Comparison of ENCODE assay signal across 7 cellular contexts in the genomic region with DNA sequence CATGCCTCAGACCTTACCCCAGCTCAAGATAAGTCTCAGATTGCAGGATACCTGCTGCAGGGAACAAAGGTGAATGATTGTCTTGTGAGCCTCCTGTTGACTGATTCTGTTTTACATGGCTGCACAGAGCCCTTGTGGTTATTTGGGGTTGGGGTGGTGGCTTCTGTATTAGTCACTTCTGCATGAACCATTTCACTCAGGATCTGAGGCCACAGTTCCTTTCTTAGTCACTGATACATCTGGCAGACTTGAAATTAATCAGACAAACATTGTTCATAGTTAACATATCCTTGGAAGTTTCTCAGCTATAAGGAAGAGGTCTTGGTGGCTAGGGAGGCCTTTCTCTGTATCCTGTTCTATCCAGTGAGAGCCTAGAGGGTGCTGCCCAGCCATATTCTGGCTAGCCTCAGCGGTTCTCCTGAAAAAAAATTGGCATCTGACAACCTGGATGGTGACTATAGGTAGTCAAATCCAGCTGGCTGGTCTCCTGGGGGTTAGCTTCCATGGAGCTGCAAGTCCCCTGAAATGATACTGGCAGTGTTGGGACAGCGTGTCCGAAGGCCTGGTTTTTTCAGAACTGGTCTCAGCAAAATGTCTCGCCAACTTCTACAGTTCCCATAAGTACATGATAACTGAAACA. TPM values are rescaled to one million over a fixed set of nuclear protein-coding genes. Genes with fewer than 3 reads are reported as not detected.
DNase-seq lines count a peak whose midpoint lies in the region; ATAC-seq and TF ChIP-seq lines count a peak whose summit lies in the region.

No MANE protein-coding gene starts in this region.

- H3K27ac Mint-ChIP-seq in mesothelial cell of epicardium = no peak overlapping the region

- TF ChIP-seq EP300 in SK-N-SH (IDR thresholded peaks at IDR 0.05; ENCODE audit: borderline replicate concordance in 1 of 2, low read depth in 1 of 2, low read length in 1 of 2) = no peak

- DNase-seq in SK-N-SH = no peak
- peak; percentile 90 for DNase-seq in kidney epithelial cell (ENCODE audit: low read depth)
- DNase-seq in NCI-H128 (lab: John Stamatoyannopoulos, UW; ENCODE audit: unreplicated experiment) = no peak
- DNase-seq in mesothelial cell of epicardium (ENCODE audit: low spot score in 2 of 2, unreplicated experiment in 2 of 2) = no peak
- no peak for DNase-seq in NCI-H226

- CTCF ChIA-PET in SK-N-SH (lab: Yijun Ruan, JAX) = interaction anchor here (3.1 kb wide), 1 partner anchor 8 kb away, joined by 19 read pairs; a partner anchor contains a TSS

- peaks cover 0 to 12% of the 10 kb centered on the region in 2 experiments; a peak in 1 of 4 replicates for H3K4me1 ChIP-seq in SK-N-SH (ENCODE audit: control insufficient read depth in 1 of 2, insufficient read depth in 2 of 2, low read depth in 1 of 2, low read length in 1 of 2)

- H3K79me2 ChIP-seq in SK-N-SH (ENCODE audit: insufficient read depth) = peaks cover 3% of the 10 kb centered on the region; the same call in 1 of the 2 replicates

- peak; percentile 92 for ATAC-seq in GM18870 (IDR thresholded peaks at IDR 0.05; ENCODE audit: unreplicated experiment)
- peak; percentile 93 for ATAC-seq in HG02642 (IDR thresholded peaks at IDR 0.05; ENCODE audit: poor library complexity, unreplicated experiment)

- no peaks in the 10 kb centered on the region for H3K4me1 Mint-ChIP-seq in mesothelial cell of epicardium

- H3K4me3 ChIP-seq in SK-N-SH (ENCODE audit: low read depth in 2 of 2, low read length in 1 of 2) (no peak overlapping the region), kidney epithelial cell (ENCODE audit: low read depth, low read length) (no peak overlapping the region)

- peaks cover 16% of the 10 kb centered on the region for H3F3A ChIP-seq in SK-N-SH (replicated peaks; ENCODE audit: insufficient read depth)

- TF ChIP-seq RAD21 in SK-N-SH (IDR thresholded peaks at IDR 0.05; ENCODE audit: low read length) = no peak

- H3K4me3 Mint-ChIP-seq in mesothelial cell of epicardium = no peak overlapping the region

- H3K36me3 Mint-ChIP-seq in mesothelial cell of epicardium = peaks cover 26% of the 10 kb centered on the region

- no peak overlapping the region; the same call in 1 of the 2 replicates for H3K4me2 ChIP-seq in SK-N-SH

- 100% methylated on average over 3 of the region's 4 CpGs for WGBS in SK-N-SH (ENCODE audit: low lambda C conversion rate)

- no peak for TF ChIP-seq CTCF in SK-N-SH (IDR thresholded peaks at IDR 0.05)
- no peak for TF ChIP-seq CTCF in kidney epithelial cell (IDR thresholded peaks at IDR 0.05; ENCODE audit: insufficient read depth, low read length, poor library complexity, severe bottlenecking)
- no peak for TF ChIP-seq CTCF in mesothelial cell of epicardium (IDR thresholded peaks at IDR 0.05; ENCODE audit: unreplicated experiment)

- H3K27me3 Mint-ChIP-seq in mesothelial cell of epicardium (ENCODE audit: low read depth) = no peaks in the 10 kb centered on the region

- no peaks in the 10 kb centered on the region for H3K9me3 Mint-ChIP-seq in mesothelial cell of epicardium

- no peaks in the 10 kb centered on the region for H3K9me3 ChIP-seq in SK-N-SH

- H3K27ac ChIP-seq in SK-N-SH (ENCODE audit: low read depth in 2 of 2, low read length in 1 of 2) = peak overlapping the region in 1 of 2 experiments; percentile 61; a peak in 2 of 4 replicates

- H2AFZ ChIP-seq in SK-N-SH (ENCODE audit: low read depth) = no peak overlapping the region

- no peak overlapping the region for H3K9ac ChIP-seq in SK-N-SH

- H3K9me2 ChIP-seq in SK-N-SH = no peaks in the 10 kb centered on the region

- POLR2A ChIA-PET in SK-N-SH (lab: Yijun Ruan, JAX) = interaction anchor here (0.5 kb wide), 1 partner anchor 211 kb away, joined by 4 read pairs; no protein-coding TSS in a partner anchor

- H3K27me3 ChIP-seq in SK-N-SH (ENCODE audit: insufficient read depth) (no peaks in the 10 kb centered on the region), kidney epithelial cell (ENCODE audit: control insufficient read depth, insufficient read depth, low read length) (no peaks in the 10 kb centered on the region)

- peaks cover 3% of the 10 kb centered on the region for H4K20me1 ChIP-seq in SK-N-SH (ENCODE audit: insufficient read depth)

- peaks cover 51 to 75% of the 10 kb centered on the region in 2 experiments for H3K36me3 ChIP-seq in SK-N-SH (replicated peaks in 1 of 2; ENCODE audit: control insufficient read depth in 1 of 2, insufficient read depth in 2 of 2, low read length in 1 of 2)
- H3K36me3 ChIP-seq in kidney epithelial cell (ENCODE audit: control insufficient read depth, insufficient read depth, low read length) = peaks cover 3% of the 10 kb centered on the region

TF ChIP-seq in SK-N-SH, 30 proteins besides CTCF, POLR2A, EP300 and RAD21:
- TF ChIP-seq, protein P1, sequence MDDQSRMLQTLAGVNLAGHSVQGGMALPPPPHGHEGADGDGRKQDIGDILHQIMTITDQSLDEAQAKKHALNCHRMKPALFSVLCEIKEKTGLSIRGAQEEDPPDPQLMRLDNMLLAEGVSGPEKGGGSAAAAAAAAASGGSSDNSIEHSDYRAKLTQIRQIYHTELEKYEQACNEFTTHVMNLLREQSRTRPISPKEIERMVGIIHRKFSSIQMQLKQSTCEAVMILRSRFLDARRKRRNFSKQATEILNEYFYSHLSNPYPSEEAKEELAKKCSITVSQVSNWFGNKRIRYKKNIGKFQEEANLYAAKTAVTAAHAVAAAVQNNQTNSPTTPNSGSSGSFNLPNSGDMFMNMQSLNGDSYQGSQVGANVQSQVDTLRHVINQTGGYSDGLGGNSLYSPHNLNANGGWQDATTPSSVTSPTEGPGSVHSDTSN (IDR thresholded peaks at IDR 0.05) = 0 out of 2 replicates have a peak, but pooled peaks have one; percentile 18
- TF ChIP-seq FOSL2 (IDR thresholded peaks at IDR 0.05; ENCODE audit: borderline replicate concordance, low read depth) = peak; percentile 63; the same call in 1 of the 2 replicates
- peak; percentile 49 for TF ChIP-seq TCF12 (IDR thresholded peaks at IDR 0.05)
- TF ChIP-seq, protein P2, sequence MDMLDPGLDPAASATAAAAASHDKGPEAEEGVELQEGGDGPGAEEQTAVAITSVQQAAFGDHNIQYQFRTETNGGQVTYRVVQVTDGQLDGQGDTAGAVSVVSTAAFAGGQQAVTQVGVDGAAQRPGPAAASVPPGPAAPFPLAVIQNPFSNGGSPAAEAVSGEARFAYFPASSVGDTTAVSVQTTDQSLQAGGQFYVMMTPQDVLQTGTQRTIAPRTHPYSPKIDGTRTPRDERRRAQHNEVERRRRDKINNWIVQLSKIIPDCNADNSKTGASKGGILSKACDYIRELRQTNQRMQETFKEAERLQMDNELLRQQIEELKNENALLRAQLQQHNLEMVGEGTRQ (IDR thresholded peaks at IDR 0.05; ENCODE audit: borderline replicate concordance, low read depth, low read length) = no peak
- TF ChIP-seq JUND (IDR thresholded peaks at IDR 0.05) = 0 out of 2 replicates have a peak, but pooled peaks have one; percentile 15

RNA-seq across cellular contexts. Expression of a gene that starts 8.4 kb away (rescaled TPM):
- polyA plus RNA-seq in SK-N-SH (2012; rRNA removed) = 31.4 and 68.7 TPM in 2 replicates
- polyA plus RNA-seq in SK-N-SH (2012; cell fraction: cytosol; rRNA removed) = 27.2 and 38.1 TPM in 2 replicates
- 60.5 and 79.2 TPM in 2 replicates for polyA plus RNA-seq in SK-N-SH (2012; cell fraction: nucleus; rRNA removed)
- 10.4 and 13.1 TPM in 2 replicates for total RNA-seq in kidney epithelial cell
- total RNA-seq in mesothelial cell of epicardium = 22.3 to 24.2 TPM (median 23.8 TPM) in 3 replicates

RNA-seq across cellular contexts. Expression of a gene that starts 29.0 kb away (rescaled TPM):
- 45.6 and 59.8 TPM in 2 replicates for polyA plus RNA-seq in SK-N-SH (2012; rRNA removed)
- polyA plus RNA-seq in SK-N-SH (2012; cell fraction: cytosol; rRNA removed) = 59.2 and 59.9 TPM in 2 replicates
- polyA plus RNA-seq in SK-N-SH (2012; cell fraction: nucleus; rRNA removed) = 37.5 and 74.0 TPM in 2 replicates
- total RNA-seq in kidney epithelial cell (58.4 and 68.4 TPM in 2 replicates), mesothelial cell of epicardium (74.1 to 77.7 TPM (median 77.5 TPM) in 3 replicates)

RNA-seq across cellular contexts. Expression of a gene that starts 29.1 kb away (rescaled TPM):
- polyA plus RNA-seq in SK-N-SH (2012; rRNA removed) = 3.3 and 4.5 TPM in 2 replicates
- polyA plus RNA-seq in SK-N-SH (2012; cell fraction: cytosol; rRNA removed) = 4.4 and 5.0 TPM in 2 replicates
- 4.5 and 6.3 TPM in 2 replicates for polyA plus RNA-seq in SK-N-SH (2012; cell fraction: nucleus; rRNA removed)
- total RNA-seq in kidney epithelial cell (18.5 and 24.0 TPM in 2 replicates), mesothelial cell of epicardium (15.4 to 15.6 TPM (median 15.6 TPM) in 3 replicates)

RNA-seq across cellular contexts. Expression of a gene that starts 42.8 kb away (rescaled TPM):
- polyA plus RNA-seq in SK-N-SH (2012; rRNA removed) = 0.03 TPM in 1 of 2 replicates, not detected in the other
- polyA plus RNA-seq in SK-N-SH (2012; cell fraction: cytosol; rRNA removed) = not detected in 2 replicates
- polyA plus RNA-seq in SK-N-SH (2012; cell fraction: nucleus; rRNA removed) = 0.07 TPM in 1 of 2 replicates, not detected in the other
- under 0.01 TPM in 1 of 2 replicates, not detected in the other for total RNA-seq in kidney epithelial cell
- 0.16 to 0.32 TPM (median 0.31 TPM) in 3 replicates for total RNA-seq in mesothelial cell of epicardium
